In genomic region chr11:2689551-2690260, GRCh38 we compare ENCODE assay signal across 17 cellular contexts. TPM values are rescaled to one million over a fixed set of nuclear protein-coding genes. Genes with fewer than 3 reads are reported as not detected.
DNase-seq lines count a peak whose midpoint lies in the region; TF ChIP-seq lines count a peak whose summit lies in the region.
"Had no signal": no experiment of that assay in that cellular context is flagged by ENCODE, and none has a peak within 500 bp of the region (broad histone marks: within the 10 kb centered on the region; RNA-seq: fewer than 3 reads in every experiment).

No MANE protein-coding gene starts in this region.

- H3K27ac ChIP-seq in MM.1S (ENCODE audit: low read length), result peak overlapping the region; percentile 60; the same call in 1 of the 2 replicates
- H3K27ac ChIP-seq: HL-60, tibial nerve had no signal

- peaks cover 38% of the 10 kb centered on the region for H3K4me1 Mint-ChIP-seq in glutamatergic neuron (ENCODE audit: low read depth, unreplicated experiment)
- peaks cover 0 to 7% of the 10 kb centered on the region in 2 donors for H3K4me1 Mint-ChIP-seq in immature natural killer cell
- H3K4me1 Mint-ChIP-seq: central memory CD8-positive, alpha-beta T cell had no signal

- H4K20me1 ChIP-seq in MM.1S (ENCODE audit: insufficient read depth, low read length), result no peaks in the 10 kb centered on the region

- no peaks in the 10 kb centered on the region for H3K27me3 ChIP-seq in MM.1S (replicated peaks; ENCODE audit: insufficient read depth, low read length)
- H3K27me3 ChIP-seq: tibial nerve had no signal

- TF ChIP-seq CTCF in MM.1S (IDR thresholded peaks at IDR 0.05; ENCODE audit: low read length), result no peak
- no peak for TF ChIP-seq CTCF in glutamatergic neuron (IDR thresholded peaks at IDR 0.05; ENCODE audit: partially characterized antibody, unreplicated experiment)

- H3F3A ChIP-seq in MM.1S (ENCODE audit: insufficient read depth, low read length), result no peaks in the 10 kb centered on the region

- H3K4me3 Mint-ChIP-seq in glutamatergic neuron (ENCODE audit: unreplicated experiment), result peak overlapping the region; percentile 64
- no peak overlapping the region for H3K4me3 Mint-ChIP-seq in immature natural killer cell
- H3K4me3 Mint-ChIP-seq: activated T-cell treated with anti-CD3 and anti-CD28 coated beads, Interleukin-2, amount 50 U/mL, for 4 hours; central memory CD8-positive, alpha-beta T cell had no signal

- no peak overlapping the region for H3K4me3 ChIP-seq in MM.1S (ENCODE audit: low read length)
- H3K4me3 ChIP-seq: smooth muscle cell, tibial nerve had no signal

- H3K36me3 Mint-ChIP-seq in glutamatergic neuron (ENCODE audit: unreplicated experiment), result no peaks in the 10 kb centered on the region
- H3K36me3 Mint-ChIP-seq in immature natural killer cell, result no peaks in the 10 kb centered on the region

- H3K79me2 ChIP-seq in MM.1S (ENCODE audit: low read length), result peaks cover 62% of the 10 kb centered on the region

- peaks cover 22% of the 10 kb centered on the region for H3K4me1 ChIP-seq in MM.1S (ENCODE audit: low read length)

- DNase-seq in NCI-H748 (lab: John Stamatoyannopoulos, UW; ENCODE audit: unreplicated experiment) (peak; percentile 4), NCI-H748 treated with DMSO at 0.1 percent for 48 hours (lab: John Stamatoyannopoulos, UW) (no peak), MM.1S (peak; percentile 50), glutamatergic neuron (no peak), retina (peak; percentile 43), NCI-H187 treated with DMSO at 0.1 percent for 48 hours (lab: John Stamatoyannopoulos, UW) (no peak), immature natural killer cell (no peak), AG08396 (ENCODE audit: low spot score) (no peak)
- DNase-seq: activated T-cell treated with anti-CD3 and anti-CD28 coated beads, Interleukin-2, amount 50 U/mL, for 4 hours; DND-41; hypothalamus; NCI-H446; T-helper 9 cell had no signal

- no peak overlapping the region for H3K9ac ChIP-seq in MM.1S (ENCODE audit: low read length)

- no peaks in the 10 kb centered on the region for H3K9me2 ChIP-seq in MM.1S (replicated peaks; ENCODE audit: insufficient read depth, low read length)

- H3K27me3 Mint-ChIP-seq in glutamatergic neuron (ENCODE audit: unreplicated experiment), result peaks cover 11% of the 10 kb centered on the region
- no peaks in the 10 kb centered on the region for H3K27me3 Mint-ChIP-seq in immature natural killer cell (ENCODE audit: low read depth in 3 of 3)
- H3K27me3 Mint-ChIP-seq: central memory CD8-positive, alpha-beta T cell had no signal

- H3K9me3 Mint-ChIP-seq in glutamatergic neuron (ENCODE audit: unreplicated experiment) (peaks cover 6% of the 10 kb centered on the region), immature natural killer cell (no peaks in the 10 kb centered on the region)
- H3K9me3 Mint-ChIP-seq: activated T-cell treated with anti-CD3 and anti-CD28 coated beads, Interleukin-2, amount 50 U/mL, for 4 hours; central memory CD8-positive, alpha-beta T cell had no signal

- peak overlapping the region; percentile 75 for H3K27ac Mint-ChIP-seq in glutamatergic neuron (ENCODE audit: unreplicated experiment)
- H3K27ac Mint-ChIP-seq in immature natural killer cell, result no peak overlapping the region

- H3K9me3 ChIP-seq in MM.1S (replicated peaks; ENCODE audit: insufficient read depth, low read length), result no peaks in the 10 kb centered on the region
- H3K9me3 ChIP-seq: tibial nerve had no signal

- H3K36me3 ChIP-seq in MM.1S (replicated peaks; ENCODE audit: insufficient read depth, low read length), result no peaks in the 10 kb centered on the region; the same call in 1 of the 2 replicates
- H3K36me3 ChIP-seq: tibial nerve had no signal

- H2AFZ ChIP-seq in MM.1S (ENCODE audit: low read length), result no peak overlapping the region

- H3K4me2 ChIP-seq in MM.1S (ENCODE audit: low read depth, low read length), result no peak overlapping the region
- H3K4me2 ChIP-seq: smooth muscle cell had no signal

RNA-seq across cellular contexts. Expression of gene KCNQ1OT1, which starts 10.1 kb away (rescaled TPM):
- total RNA-seq in glutamatergic neuron (ENCODE audit: unreplicated experiment), result 14.3 TPM
- under 1 TPM in 2 of 3 donors, not detected in 1; 0.04 to 0.12 TPM for polyA plus RNA-seq in immature natural killer cell

Comparison
In these comparisons a context has a peak if more than half of its experiments do, and no peak if none do; other contexts are left out.
1. DNase-seq: peak in NCI-H748 (single experiment), MM.1S (single experiment) and retina (single experiment); none in NCI-H748 treated with DMSO at 0.1 percent for 48 hours (single experiment), glutamatergic neuron (single experiment), NCI-H187 treated with DMSO at 0.1 percent for 48 hours (single experiment), immature natural killer cell (0 of 3) and AG08396 (single experiment).